15 cellular contexts compared by ENCODE assay signal in genomic region chr14:87241018-87241779, GRCh38.
A peak's percentile ranks its signal among the peaks of the same experiment; 100 is the strongest.
DNase-seq lines count a peak whose midpoint lies in the region; FAIRE-seq and TF ChIP-seq lines count a peak whose summit lies in the region.
"Had no signal": no experiment of that assay in that cellular context is flagged by ENCODE, and none has a peak within 500 bp of the region (broad histone marks: within the 10 kb centered on the region; RNA-seq: fewer than 3 reads in every experiment).

No MANE protein-coding gene starts in this region.

- H4K8ac ChIP-seq in H1 (ENCODE audit: extremely low read depth, insufficient read depth, low read length), result no peak overlapping the region

- no peak overlapping the region for H3K23ac ChIP-seq in H1 (ENCODE audit: insufficient read length)

- H3K9me3 Mint-ChIP-seq in endothelial cell (ENCODE audit: unreplicated experiment), result no peaks in the 10 kb centered on the region

- no peak overlapping the region for H2AK5ac ChIP-seq in H1 (ENCODE audit: low read depth, low read length)

- POLR2A ChIA-PET in H1 (lab: Charles Lee; ENCODE audit: partially characterized antibody), result interaction anchor here (0.6 kb wide), 1 partner anchor 471 kb away, joined by 3 read pairs; no protein-coding TSS in a partner anchor

- H3K4me3 ChIP-seq in HUES6 (ENCODE audit: low read depth, low read length) (peak overlapping the region; percentile 48; the same call in 1 of the 2 replicates), H1 (ENCODE audit: extremely low read depth in 1 of 4, insufficient read depth in 2 of 4, low read depth in 3 of 4, low read length in 4 of 4) (no peak overlapping the region)

- H3K27me3 Mint-ChIP-seq in endothelial cell (ENCODE audit: unreplicated experiment), result peaks cover 1% of the 10 kb centered on the region

- no peak overlapping the region for H3K27ac Mint-ChIP-seq in endothelial cell (ENCODE audit: unreplicated experiment)
- H3K27ac Mint-ChIP-seq: CD8-positive, alpha-beta T cell had no signal

- no peak overlapping the region for H3K4me2 ChIP-seq in H1 (ENCODE audit: insufficient read depth in 1 of 2, low read depth in 2 of 2, low read length in 2 of 2)
- H3K4me2 ChIP-seq: SK-N-SH had no signal

- TF ChIP-seq CTCF in H1 (IDR thresholded peaks at IDR 0.05; ENCODE audit: control extremely low read depth in 1 of 3, insufficient read depth in 1 of 3, low read depth in 1 of 3, low read length in 3 of 3) (no peak), endothelial cell (IDR thresholded peaks at IDR 0.05; ENCODE audit: unreplicated experiment) (no peak)

- H4K20me1 ChIP-seq in H1 (replicated peaks in 1 of 2; ENCODE audit: control insufficient read depth in 1 of 2, insufficient read depth in 2 of 2, low read length in 2 of 2), result no peaks in the 10 kb centered on the region

- CTCF ChIA-PET in H1 (lab: Charles Lee; ENCODE audit: partially characterized antibody), result interaction anchor here (0.6 kb wide), 1 partner anchor 40 kb away, joined by 3 read pairs; no protein-coding TSS in a partner anchor

- H2BK120ac ChIP-seq in H1 (replicated peaks; ENCODE audit: low read depth, low read length), result peak overlapping the region; percentile 21

- no peak overlapping the region for H3K4ac ChIP-seq in H1 (replicated peaks; ENCODE audit: insufficient read length, low read depth, low read length)

- TF ChIP-seq POLR2A in H1 (IDR thresholded peaks at IDR 0.05; ENCODE audit: control extremely low read depth in 1 of 2, low read depth in 2 of 2, low read length in 2 of 2), result no peak

- H3K27me3 ChIP-seq in HUES6 (ENCODE audit: control insufficient read depth, insufficient read depth, low read length), result no peaks in the 10 kb centered on the region
- H3K27me3 ChIP-seq in H1 (replicated peaks in 1 of 4; ENCODE audit: control insufficient read depth in 3 of 4, extremely low read depth in 1 of 4, insufficient read depth in 3 of 4, low read length in 3 of 4), result no peaks in the 10 kb centered on the region

- H2BK15ac ChIP-seq in H1 (ENCODE audit: low read length), result no peak overlapping the region

- TF ChIP-seq RAD21 in H1 (IDR thresholded peaks at IDR 0.05 in 1 of 2, conservative IDR thresholded peaks at IDR 0.05 in 1 of 2; ENCODE audit: low read depth in 2 of 2, low read length in 2 of 2), result no peak

- no peak overlapping the region for H3K4me3 Mint-ChIP-seq in endothelial cell (ENCODE audit: unreplicated experiment)
- H3K4me3 Mint-ChIP-seq: CD8-positive, alpha-beta T cell had no signal

- H3K36me3 Mint-ChIP-seq in endothelial cell (ENCODE audit: low read depth, unreplicated experiment), result peaks cover 4% of the 10 kb centered on the region
- H3K36me3 Mint-ChIP-seq: CD8-positive, alpha-beta T cell had no signal

- no peak overlapping the region; the same call in 1 of the 2 replicates for H3K18ac ChIP-seq in H1 (ENCODE audit: extremely low read depth, low read length)

- peak overlapping the region; percentile 21 for H4K5ac ChIP-seq in H1 (ENCODE audit: insufficient read length, low read depth, low read length)

- WGBS in H1 (ENCODE audit: extremely low coverage in 1 of 2, insufficient coverage in 1 of 2, insufficient read length in 1 of 2, insufficient replicate concordance in 2 of 2, low coverage in 1 of 2, low lambda C conversion rate in 2 of 2, missing lambda C conversion rate in 1 of 2), 2 experiments, result 82% methylated on average over 3 of the region's 3 CpGs; no CpG with 5 or more reads in 1 of the 2 experiments

- no peak overlapping the region for H2BK20ac ChIP-seq in H1 (ENCODE audit: low read length)

- H3K9me3 ChIP-seq in HUES6 (ENCODE audit: control insufficient read depth, insufficient read depth, low read depth, low read length) (no peaks in the 10 kb centered on the region; the same call in 1 of the 2 replicates), H1 (ENCODE audit: insufficient read depth in 2 of 2, low read depth in 1 of 2, low read length in 1 of 2) (no peaks in the 10 kb centered on the region)

- no peaks in the 10 kb centered on the region for H3K79me2 ChIP-seq in H1 (ENCODE audit: control insufficient read depth in 1 of 2, insufficient read depth in 2 of 2, low read length in 2 of 2)

- peak overlapping the region; percentile 35; the same call in 1 of the 2 replicates for H2BK5ac ChIP-seq in H1 (ENCODE audit: low read depth, low read length)

- H3K36me3 ChIP-seq in HUES6 (ENCODE audit: control insufficient read depth, insufficient read depth, low read length) (no peaks in the 10 kb centered on the region; the same call in 1 of the 2 replicates), H1 (ENCODE audit: control insufficient read depth in 2 of 4, insufficient read depth in 4 of 4, low read length in 3 of 4) (no peaks in the 10 kb centered on the region)

- H2AFZ ChIP-seq in H1 (ENCODE audit: low read length), result no peak overlapping the region

- peak; percentile 18 for DNase-seq in DMS 273 treated with DMSO at 0.1 percent for 48 hours (lab: John Stamatoyannopoulos, UW)
- DNase-seq in H1 (ENCODE audit: low read depth in 1 of 2, low spot score in 2 of 2), result no peak
- peak; percentile 49 for DNase-seq in myocyte (ENCODE audit: low read depth)
- no peak for DNase-seq in NCI-H1930 (lab: John Stamatoyannopoulos, UW)
- no peak for DNase-seq in medulla oblongata (ENCODE audit: extremely low spot score)
- DNase-seq in endothelial cell (ENCODE audit: low spot score), result no peak
- DNase-seq: CD8-positive, alpha-beta T cell; GF-D8; NCI-H2081; NCI-H345; PC-3; SK-N-SH had no signal

- no peak for TF ChIP-seq EP300 in H1 (IDR thresholded peaks at IDR 0.05; ENCODE audit: borderline replicate concordance in 1 of 2, low read depth in 2 of 2, low read length in 2 of 2)

- FAIRE-seq in H1 (lab: Jason Lieb, UNC), result no peak
- FAIRE-seq: D721Med had no signal

- H3K27ac ChIP-seq in HUES6 (ENCODE audit: low read depth, low read length), result peak overlapping the region; percentile 95
- H3K27ac ChIP-seq in H1 (ENCODE audit: low read depth, low read length), result no peak overlapping the region
- H3K27ac ChIP-seq: HL-60 had no signal

- H3K4me1 ChIP-seq in HUES6 (ENCODE audit: control insufficient read depth, insufficient read depth, low read length) (peaks cover 19% of the 10 kb centered on the region), H1 (replicated peaks in 1 of 4; ENCODE audit: control insufficient read depth in 3 of 4, insufficient read depth in 4 of 4, low read length in 3 of 4) (peaks cover 0 to 2% (median 0%) of the 10 kb centered on the region in 4 experiments; a peak in 2 of 7 replicates)

- no peaks in the 10 kb centered on the region for H3K23me2 ChIP-seq in H1 (ENCODE audit: low read depth, low read length)

- no peak overlapping the region for H2BK12ac ChIP-seq in H1 (ENCODE audit: low read depth, low read length)

- H3K9ac ChIP-seq in HUES6 (ENCODE audit: low read length), result peak overlapping the region; percentile 90
- H3K9ac ChIP-seq in H1 (replicated peaks in 1 of 4; ENCODE audit: extremely low read depth in 1 of 4, low read depth in 3 of 4, low read length in 3 of 4), result no peak overlapping the region
- H3K9ac ChIP-seq: SK-N-SH had no signal

- no peak overlapping the region for H4K91ac ChIP-seq in H1 (replicated peaks; ENCODE audit: insufficient read length, low read length)

- peaks cover 22% of the 10 kb centered on the region for H3K4me1 Mint-ChIP-seq in endothelial cell (ENCODE audit: unreplicated experiment)

- H3K14ac ChIP-seq in H1 (ENCODE audit: insufficient read length), result no peak overlapping the region

- no peaks in the 10 kb centered on the region for H3K79me1 ChIP-seq in H1 (ENCODE audit: low read depth, low read length)

- H3K56ac ChIP-seq in H1 (replicated peaks; ENCODE audit: insufficient read length, low read depth, low read length), result no peak overlapping the region

TF ChIP-seq in H1, 55 proteins besides CTCF, POLR2A, EP300 and RAD21:
- TF ChIP-seq EZH2 (IDR thresholded peaks at IDR 0.05; ENCODE audit: low read depth, low read length, severe bottlenecking) (no peak), MAFK (IDR thresholded peaks at IDR 0.05; ENCODE audit: low read depth, low read length) (peak; percentile 48; the same call in 1 of the 2 replicates)

Comparison
In these comparisons a context has a peak if more than half of its experiments do, and no peak if none do; other contexts are left out.
1. DNase-seq: peak in DMS 273 treated with DMSO at 0.1 percent for 48 hours (single experiment) and myocyte (single experiment); none in H1 (0 of 2), NCI-H1930 (0 of 2), medulla oblongata (single experiment) and endothelial cell (single experiment).